Comparison of ENCODE assay signal across 20 cellular contexts in the genomic region with DNA sequence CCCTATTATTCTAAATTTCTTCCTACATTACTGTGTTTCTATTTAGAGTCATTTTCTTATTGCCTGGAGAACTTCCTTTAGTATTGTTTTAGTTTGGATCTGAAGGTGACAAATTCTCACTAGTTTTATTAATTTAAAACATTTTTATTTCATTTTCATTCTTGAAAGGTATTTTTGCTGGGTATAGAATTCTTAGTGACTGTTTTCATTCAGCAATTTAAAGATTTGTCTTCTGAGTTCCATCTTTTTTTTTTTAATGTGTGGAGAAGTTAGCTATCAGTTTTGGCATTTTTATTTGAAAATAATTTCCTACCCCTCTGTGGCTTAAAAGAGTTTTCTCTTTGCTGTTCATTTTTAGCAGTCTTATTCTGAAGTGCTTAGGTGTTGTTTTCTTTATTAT.
DNase-seq lines count a peak whose midpoint lies in the region; ATAC-seq, FAIRE-seq and TF ChIP-seq lines count a peak whose summit lies in the region.
"Had no signal": no experiment of that assay in that cellular context is flagged by ENCODE, and none has a peak within 500 bp of the region (broad histone marks: within the 10 kb centered on the region; RNA-seq: fewer than 3 reads in every experiment).

No MANE protein-coding gene starts in this region.

- no peak for TF ChIP-seq RAD21 in HepG2 (CRISPR knock-in tag; IDR thresholded peaks at IDR 0.05)

- H3K9ac ChIP-seq in HepG2 (ENCODE audit: insufficient read depth, low read depth, low read length) = no peak overlapping the region
- no peak overlapping the region for H3K9ac ChIP-seq in endodermal cell (ENCODE audit: extremely low read depth, low read length, poor library complexity, severe bottlenecking)
- H3K9ac ChIP-seq: BLaER1 treated with 17β-estradiol and CSF1 and Interleukin-3, amounts not matched to agents 10 nM and 100 nM had no signal

- H3K27me3 ChIP-seq in HepG2 (ENCODE audit: control insufficient read depth in 1 of 2, insufficient read depth in 2 of 2, low read length in 2 of 2) (no peaks in the 10 kb centered on the region), right lobe of liver (no peaks in the 10 kb centered on the region), endodermal cell (ENCODE audit: control insufficient read depth, insufficient read depth, low read length, poor library complexity, severe bottlenecking) (no peaks in the 10 kb centered on the region)
- H3K27me3 ChIP-seq: BLaER1 treated with 17β-estradiol and CSF1 and Interleukin-3, amounts not matched to agents 10 nM and 100 nM had no signal

- BruUV-seq in HepG2 (replicated peaks; lab: Mats Ljungman, UMichigan) = no TSS peak

- H3K4me3 ChIP-seq in HepG2 (replicated peaks in 1 of 3; ENCODE audit: insufficient read depth in 1 of 3, low read depth in 2 of 3, low read length in 3 of 3) (no peak overlapping the region), right lobe of liver (no peak overlapping the region), endodermal cell (ENCODE audit: low read length) (peak overlapping the region; percentile 8)
- H3K4me3 ChIP-seq: A549; BLaER1 treated with 17β-estradiol and CSF1 and Interleukin-3, amounts not matched to agents 10 nM and 100 nM had no signal

- no peak for TF ChIP-seq POLR2A in HepG2 (IDR thresholded peaks at IDR 0.05; ENCODE audit: insufficient read depth in 1 of 2, low read depth in 2 of 2, low read length in 2 of 2)
- TF ChIP-seq POLR2A in right lobe of liver (IDR thresholded peaks at IDR 0.05) = no peak

- no peak for FAIRE-seq in HepG2 (lab: Jason Lieb, UNC)
- FAIRE-seq: A549, G401.6, GM12891, GM19239 had no signal

- POLR2A ChIA-PET in HepG2 (lab: Yijun Ruan, JAX) = no interaction called here

- peaks cover 29% of the 10 kb centered on the region for H3K79me2 ChIP-seq in HepG2 (ENCODE audit: insufficient read depth, low read length)

- H3K9me3 ChIP-seq in HepG2 (ENCODE audit: low read length) (peaks cover 5% of the 10 kb centered on the region), right lobe of liver (no peaks in the 10 kb centered on the region), endodermal cell (ENCODE audit: control insufficient read depth, low read length) (peaks cover 26% of the 10 kb centered on the region)
- H3K9me3 ChIP-seq: A549 had no signal

- H3K27ac ChIP-seq in HepG2 (ENCODE audit: extremely low read length, insufficient read depth, low read length) (no peak overlapping the region), right lobe of liver (no peak overlapping the region), endodermal cell (ENCODE audit: low read depth, low read length) (no peak overlapping the region)
- H3K27ac ChIP-seq: 22Rv1; A549; BLaER1 treated with 17β-estradiol and CSF1 and Interleukin-3, amounts not matched to agents 10 nM and 100 nM; C4-2B had no signal

- TF ChIP-seq CTCF in HepG2 (CRISPR knock-in tag; IDR thresholded peaks at IDR 0.05) (no peak), right lobe of liver (IDR thresholded peaks at IDR 0.05) (no peak), endodermal cell (conservative IDR thresholded peaks at IDR 0.05) (no peak)

- in situ Hi-C loops in HepG2 (cut with HindIII; ENCODE audit: extremely low pct_ligation_motif_present, low pct_unique_long_range_greater_than_20kb) = no loop called here

- intact Hi-C loops in HepG2 (cut with micrococcal nuclease; ENCODE audit: unreplicated experiment) (no loop called here), right lobe of liver (cut with DNase I) (no loop called here)

- no peak for ATAC-seq in HepG2
- ATAC-seq in right lobe of liver = no peak
- ATAC-seq: A549; CD8-positive, alpha-beta T cell had no signal

- H3K4me1 ChIP-seq in HepG2 (ENCODE audit: insufficient read depth, low read length) (peaks cover 30% of the 10 kb centered on the region), right lobe of liver (no peaks in the 10 kb centered on the region), endodermal cell (ENCODE audit: control insufficient read depth, insufficient read depth, low read length) (peaks cover 16% of the 10 kb centered on the region)
- H3K4me1 ChIP-seq: A549; BLaER1 treated with 17β-estradiol and CSF1 and Interleukin-3, amounts not matched to agents 10 nM and 100 nM had no signal

- no peak for TF ChIP-seq EP300 in HepG2 (IDR thresholded peaks at IDR 0.05; ENCODE audit: low read depth in 2 of 2, low read length in 2 of 2)
- TF ChIP-seq EP300 in HepG2 (CRISPR knock-in tag; IDR thresholded peaks at IDR 0.05; ENCODE audit: borderline replicate concordance) = no peak

- H3K36me3 Mint-ChIP-seq in endodermal cell (ENCODE audit: low read depth) = peaks cover 9% of the 10 kb centered on the region
- no peaks in the 10 kb centered on the region for H3K36me3 Mint-ChIP-seq in T-helper 2 cell treated with Interferon-gamma antibody and Interleukin-4, amounts not matched to agents 5 μg/mL and 100 μg/mL, for 36 hours (ENCODE audit: low read depth)
- H3K36me3 Mint-ChIP-seq: CD8-positive, alpha-beta T cell had no signal

- CTCF ChIA-PET in HepG2 (lab: Yijun Ruan, JAX; ENCODE audit: low intra/inter-chr PET ratio, low total read pairs) = no interaction called here

- no peak overlapping the region for H3K27ac Mint-ChIP-seq in endodermal cell
- H3K27ac Mint-ChIP-seq in T-helper 2 cell treated with Interferon-gamma antibody and Interleukin-4, amounts not matched to agents 5 μg/mL and 100 μg/mL, for 36 hours = no peak overlapping the region
- H3K27ac Mint-ChIP-seq: B cell; CD4-positive, alpha-beta T cell; CD8-positive, alpha-beta T cell had no signal

- no peak overlapping the region for H3K4me2 ChIP-seq in HepG2 (ENCODE audit: low read depth, low read length)
- H3K4me2 ChIP-seq: A549; BLaER1 treated with 17β-estradiol and CSF1 and Interleukin-3, amounts not matched to agents 10 nM and 100 nM had no signal

- peaks cover 16% of the 10 kb centered on the region for H3K9me3 Mint-ChIP-seq in endodermal cell
- no peaks in the 10 kb centered on the region for H3K9me3 Mint-ChIP-seq in T-helper 2 cell treated with Interferon-gamma antibody and Interleukin-4, amounts not matched to agents 5 μg/mL and 100 μg/mL, for 36 hours

- H3K27me3 Mint-ChIP-seq in endodermal cell (ENCODE audit: insufficient read depth) = no peaks in the 10 kb centered on the region
- no peaks in the 10 kb centered on the region for H3K27me3 Mint-ChIP-seq in T-helper 2 cell treated with Interferon-gamma antibody and Interleukin-4, amounts not matched to agents 5 μg/mL and 100 μg/mL, for 36 hours (ENCODE audit: low read depth)

- DNase-seq in HepG2 (ENCODE audit: low spot score) (no peak), right lobe of liver (no peak), endodermal cell (no peak), SIG-M5 treated with dmso at 0.1 percent for 504 hours (lab: John Stamatoyannopoulos, UW; ENCODE audit: unreplicated experiment) (no peak)
- no peak for DNase-seq in T-helper 2 cell treated with Interferon-gamma antibody and Interleukin-4, amounts not matched to agents 5 μg/mL and 100 μg/mL, for 36 hours (ENCODE audit: low spot score)
- DNase-seq: AML-193; Caco-2; Calu3; CD4-positive, alpha-beta T cell; CD8-positive, alpha-beta T cell; DMS79 treated with DMSO at 0.1 percent for 48 hours; GF-D8 had no signal

- no peaks in the 10 kb centered on the region for H4K20me1 ChIP-seq in HepG2 (ENCODE audit: insufficient read depth, low read length)
- H4K20me1 ChIP-seq: BLaER1 treated with 17β-estradiol and CSF1 and Interleukin-3, amounts not matched to agents 10 nM and 100 nM had no signal

- peaks cover 48% of the 10 kb centered on the region for H3K4me1 Mint-ChIP-seq in endodermal cell
- no peaks in the 10 kb centered on the region for H3K4me1 Mint-ChIP-seq in T-helper 2 cell treated with Interferon-gamma antibody and Interleukin-4, amounts not matched to agents 5 μg/mL and 100 μg/mL, for 36 hours (ENCODE audit: low read depth)
- H3K4me1 Mint-ChIP-seq: B cell had no signal

- no peak overlapping the region for H2AFZ ChIP-seq in HepG2 (ENCODE audit: low read length)

- no peak overlapping the region for H3K4me3 Mint-ChIP-seq in endodermal cell
- H3K4me3 Mint-ChIP-seq in T-helper 2 cell treated with Interferon-gamma antibody and Interleukin-4, amounts not matched to agents 5 μg/mL and 100 μg/mL, for 36 hours = no peak overlapping the region
- H3K4me3 Mint-ChIP-seq: B cell; CD4-positive, alpha-beta T cell; CD8-positive, alpha-beta T cell had no signal

- H3K36me3 ChIP-seq in HepG2 (replicated peaks in 1 of 2; ENCODE audit: control insufficient read depth in 1 of 2, insufficient read depth in 2 of 2, low read length in 2 of 2) (0 out of 5 replicates have a peak, but pooled peaks cover 0 to 1% of the 10 kb centered on the region in 2 experiments), right lobe of liver (no peaks in the 10 kb centered on the region), endodermal cell (ENCODE audit: control insufficient read depth, insufficient read depth, low read length) (no peaks in the 10 kb centered on the region)
- H3K36me3 ChIP-seq: BLaER1 treated with 17β-estradiol and CSF1 and Interleukin-3, amounts not matched to agents 10 nM and 100 nM had no signal

TF ChIP-seq in HepG2, 621 proteins besides CTCF, POLR2A, EP300 and RAD21:
- no peak for TF ChIP-seq KLF6 (CRISPR knock-in tag; IDR thresholded peaks at IDR 0.05)
- TF ChIP-seq ZFP1 (CRISPR knock-in tag; IDR thresholded peaks at IDR 0.05) = peak; percentile 84; the same call in 1 of the 2 replicates
TF ChIP-seq in HepG2: peak in this region for 1.
